ENCODE assay signal across 8 cellular contexts in the genomic region with DNA sequence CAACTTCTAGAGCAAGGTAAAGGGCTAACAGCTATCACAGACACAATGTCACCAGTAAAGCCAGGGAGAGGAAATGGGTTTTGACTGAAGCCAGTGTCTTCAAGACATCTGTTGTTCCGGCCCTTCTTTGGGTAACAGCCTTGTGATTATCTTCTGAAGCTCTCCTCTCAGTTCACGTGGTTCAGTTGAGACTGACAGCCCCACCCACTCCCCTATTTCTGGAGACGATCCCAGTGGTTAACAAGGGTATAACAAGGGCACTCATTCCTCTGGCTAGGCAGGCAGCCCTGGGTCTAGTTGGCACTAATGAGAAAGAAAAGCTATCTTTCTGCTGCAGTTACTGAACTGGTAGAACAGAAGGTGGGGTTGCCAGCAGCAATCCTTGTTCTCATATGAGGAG. TPM values are rescaled to one million over a fixed set of nuclear protein-coding genes. Genes with fewer than 3 reads are reported as not detected.
DNase-seq lines count a peak whose midpoint lies in the region; ATAC-seq, FAIRE-seq and TF ChIP-seq lines count a peak whose summit lies in the region.

No MANE protein-coding gene starts in this region.

- H3K27ac ChIP-seq in GM23338 (ENCODE audit: low read depth) (no peak overlapping the region), VCaP (peak overlapping the region; percentile 21; the same call in 1 of the 2 replicates), mammary epithelial cell (ENCODE audit: insufficient read depth, low read depth, low read length) (no peak overlapping the region)

- no peak overlapping the region for H3K9ac ChIP-seq in mammary epithelial cell (ENCODE audit: insufficient read depth, low read length)

- no peaks in the 10 kb centered on the region for H3K27me3 Mint-ChIP-seq in GM23338 (ENCODE audit: insufficient read depth, low read depth, poor library complexity)

- intact Hi-C loops in mammary epithelial cell (cut with micrococcal nuclease) (no loop called here), left colon (cut with DNase I, micrococcal nuclease) (no loop called here)

- CTCF ChIA-PET in mammary epithelial cell (lab: Charles Lee; ENCODE audit: low non-redundant PET) = interaction anchor here (0.6 kb wide), 1 partner anchor 49 kb away, joined by 3 read pairs; no protein-coding TSS in a partner anchor

- BruUV-seq in mammary epithelial cell (replicated peaks; lab: Mats Ljungman, UMichigan) = no TSS peak

- dilution Hi-C loops in mammary epithelial cell (cut with HindIII; ENCODE audit: low sequenced_read_pairs) = no loop called here

- H3K9me3 ChIP-seq in mammary epithelial cell (replicated peaks; ENCODE audit: insufficient read depth, low read length) = no peaks in the 10 kb centered on the region

- no peak for FAIRE-seq in RCC 7860 (lab: Jason Lieb, UNC)

- H3K36me3 ChIP-seq in GM23338 (ENCODE audit: insufficient read depth) = peaks cover 6% of the 10 kb centered on the region; the same call in 1 of the 2 replicates
- no peaks in the 10 kb centered on the region for H3K36me3 ChIP-seq in mammary epithelial cell (ENCODE audit: insufficient read depth, low read length)

- H3K27me3 ChIP-seq in GM23338 (ENCODE audit: insufficient read depth) (no peaks in the 10 kb centered on the region), mammary epithelial cell (ENCODE audit: insufficient read depth, low read length) (no peaks in the 10 kb centered on the region)

- peaks cover 6% of the 10 kb centered on the region for H3K9me3 Mint-ChIP-seq in GM23338

- H3K4me2 ChIP-seq in GM23338 (no peak overlapping the region), mammary epithelial cell (ENCODE audit: insufficient read depth, low read depth, low read length) (no peak overlapping the region)

- no peaks in the 10 kb centered on the region for H3F3A ChIP-seq in GM23338 (replicated peaks; ENCODE audit: low read depth)

- TF ChIP-seq CTCF in GM12874 (IDR thresholded peaks at IDR 0.05; ENCODE audit: insufficient read depth, low read depth, low read length) = peak; percentile 45
- peak in 1 of 2 experiments; percentile 46; a peak in 3 of 4 replicates for TF ChIP-seq CTCF in GM23338 (conservative IDR thresholded peaks at IDR 0.05; ENCODE audit: low read depth in 2 of 2)
- TF ChIP-seq CTCF in VCaP (conservative IDR thresholded peaks at IDR 0.05) = no peak; the same call in 1 of the 2 replicates
- TF ChIP-seq CTCF in mammary epithelial cell (conservative IDR thresholded peaks at IDR 0.05 in 1 of 2, IDR thresholded peaks at IDR 0.05 in 1 of 2; ENCODE audit: extremely low read depth in 1 of 2, insufficient read depth in 1 of 2, low read depth in 1 of 2, low read length in 2 of 2) = peak; percentile 31 to 36

- no peaks in the 10 kb centered on the region for H3K9me2 ChIP-seq in GM23338 (ENCODE audit: insufficient read depth)

- H2AFZ ChIP-seq in GM23338 (no peak overlapping the region), mammary epithelial cell (ENCODE audit: low read depth, low read length) (peak overlapping the region; percentile 36)

- peak overlapping the region; percentile 86 for H3K27ac Mint-ChIP-seq in GM23338

- no peak overlapping the region for H3K4me3 ChIP-seq in GM23338
- H3K4me3 ChIP-seq in mammary epithelial cell (replicated peaks in 1 of 3; ENCODE audit: insufficient read depth in 1 of 3, low read depth in 2 of 3, low read length in 3 of 3) = no peak overlapping the region

- no peak overlapping the region; the same call in 2 of the 3 replicates for H3K4me3 Mint-ChIP-seq in GM23338

- DNase-seq in GM23338 (ENCODE audit: low spot score) (peak; percentile 87), Kasumi-1 (lab: John Stamatoyannopoulos, UW) (peak; percentile 99), mammary epithelial cell (no peak), left colon (peak; percentile 34 to 62), RCC 7860 (ENCODE audit: low spot score) (no peak)
- peak; percentile 39 for DNase-seq in stimulated activated CD8-positive, alpha-beta memory T cell treated with anti-CD3 and anti-CD28 coated beads, Interleukin-12 subunit alpha, Interleukin-12 subunit beta, amount 100 ng/mL, for 1 hour (ENCODE audit: low read depth)

- peak; percentile 85 for ATAC-seq in GM23338
- peak; percentile 83 for ATAC-seq in left colon

- H3K4me1 ChIP-seq in GM23338 (ENCODE audit: insufficient read depth) = peaks cover 57% of the 10 kb centered on the region
- H3K4me1 ChIP-seq in mammary epithelial cell (ENCODE audit: insufficient read depth, low read length) = peaks cover 4% of the 10 kb centered on the region

- no peaks in the 10 kb centered on the region for H4K20me1 ChIP-seq in GM23338 (replicated peaks; ENCODE audit: insufficient read depth)
- no peaks in the 10 kb centered on the region for H4K20me1 ChIP-seq in mammary epithelial cell (ENCODE audit: insufficient read depth, low read length)

- H3K79me2 ChIP-seq in GM23338 (replicated peaks; ENCODE audit: insufficient read depth) (peaks cover 92% of the 10 kb centered on the region), mammary epithelial cell (ENCODE audit: insufficient read depth, low read length) (peaks cover 77% of the 10 kb centered on the region)

- H3K4me1 Mint-ChIP-seq in GM23338 = peaks cover 48% of the 10 kb centered on the region

- WGBS in mammary epithelial cell (ENCODE audit: low coverage, missing lambda C conversion rate) = 19% methylated on average over 3 of the region's 3 CpGs

- in situ Hi-C loops in mammary epithelial cell (cut with MboI; ENCODE audit: low sequenced_read_pairs in 2 of 2) = no loop called here

- peaks cover 12% of the 10 kb centered on the region for H3K36me3 Mint-ChIP-seq in GM23338 (ENCODE audit: low read depth)

TF ChIP-seq in GM23338, 12 proteins besides CTCF, POLR2A, EP300 and RAD21 (continues in another document):
- TF ChIP-seq CREB1 (CRISPR knock-in tag; IDR thresholded peaks at IDR 0.05; ENCODE audit: low read depth) (no peak), POLR2AphosphoS5 (IDR thresholded peaks at IDR 0.05; ENCODE audit: low read depth) (no peak)
- TF ChIP-seq, protein P1, sequence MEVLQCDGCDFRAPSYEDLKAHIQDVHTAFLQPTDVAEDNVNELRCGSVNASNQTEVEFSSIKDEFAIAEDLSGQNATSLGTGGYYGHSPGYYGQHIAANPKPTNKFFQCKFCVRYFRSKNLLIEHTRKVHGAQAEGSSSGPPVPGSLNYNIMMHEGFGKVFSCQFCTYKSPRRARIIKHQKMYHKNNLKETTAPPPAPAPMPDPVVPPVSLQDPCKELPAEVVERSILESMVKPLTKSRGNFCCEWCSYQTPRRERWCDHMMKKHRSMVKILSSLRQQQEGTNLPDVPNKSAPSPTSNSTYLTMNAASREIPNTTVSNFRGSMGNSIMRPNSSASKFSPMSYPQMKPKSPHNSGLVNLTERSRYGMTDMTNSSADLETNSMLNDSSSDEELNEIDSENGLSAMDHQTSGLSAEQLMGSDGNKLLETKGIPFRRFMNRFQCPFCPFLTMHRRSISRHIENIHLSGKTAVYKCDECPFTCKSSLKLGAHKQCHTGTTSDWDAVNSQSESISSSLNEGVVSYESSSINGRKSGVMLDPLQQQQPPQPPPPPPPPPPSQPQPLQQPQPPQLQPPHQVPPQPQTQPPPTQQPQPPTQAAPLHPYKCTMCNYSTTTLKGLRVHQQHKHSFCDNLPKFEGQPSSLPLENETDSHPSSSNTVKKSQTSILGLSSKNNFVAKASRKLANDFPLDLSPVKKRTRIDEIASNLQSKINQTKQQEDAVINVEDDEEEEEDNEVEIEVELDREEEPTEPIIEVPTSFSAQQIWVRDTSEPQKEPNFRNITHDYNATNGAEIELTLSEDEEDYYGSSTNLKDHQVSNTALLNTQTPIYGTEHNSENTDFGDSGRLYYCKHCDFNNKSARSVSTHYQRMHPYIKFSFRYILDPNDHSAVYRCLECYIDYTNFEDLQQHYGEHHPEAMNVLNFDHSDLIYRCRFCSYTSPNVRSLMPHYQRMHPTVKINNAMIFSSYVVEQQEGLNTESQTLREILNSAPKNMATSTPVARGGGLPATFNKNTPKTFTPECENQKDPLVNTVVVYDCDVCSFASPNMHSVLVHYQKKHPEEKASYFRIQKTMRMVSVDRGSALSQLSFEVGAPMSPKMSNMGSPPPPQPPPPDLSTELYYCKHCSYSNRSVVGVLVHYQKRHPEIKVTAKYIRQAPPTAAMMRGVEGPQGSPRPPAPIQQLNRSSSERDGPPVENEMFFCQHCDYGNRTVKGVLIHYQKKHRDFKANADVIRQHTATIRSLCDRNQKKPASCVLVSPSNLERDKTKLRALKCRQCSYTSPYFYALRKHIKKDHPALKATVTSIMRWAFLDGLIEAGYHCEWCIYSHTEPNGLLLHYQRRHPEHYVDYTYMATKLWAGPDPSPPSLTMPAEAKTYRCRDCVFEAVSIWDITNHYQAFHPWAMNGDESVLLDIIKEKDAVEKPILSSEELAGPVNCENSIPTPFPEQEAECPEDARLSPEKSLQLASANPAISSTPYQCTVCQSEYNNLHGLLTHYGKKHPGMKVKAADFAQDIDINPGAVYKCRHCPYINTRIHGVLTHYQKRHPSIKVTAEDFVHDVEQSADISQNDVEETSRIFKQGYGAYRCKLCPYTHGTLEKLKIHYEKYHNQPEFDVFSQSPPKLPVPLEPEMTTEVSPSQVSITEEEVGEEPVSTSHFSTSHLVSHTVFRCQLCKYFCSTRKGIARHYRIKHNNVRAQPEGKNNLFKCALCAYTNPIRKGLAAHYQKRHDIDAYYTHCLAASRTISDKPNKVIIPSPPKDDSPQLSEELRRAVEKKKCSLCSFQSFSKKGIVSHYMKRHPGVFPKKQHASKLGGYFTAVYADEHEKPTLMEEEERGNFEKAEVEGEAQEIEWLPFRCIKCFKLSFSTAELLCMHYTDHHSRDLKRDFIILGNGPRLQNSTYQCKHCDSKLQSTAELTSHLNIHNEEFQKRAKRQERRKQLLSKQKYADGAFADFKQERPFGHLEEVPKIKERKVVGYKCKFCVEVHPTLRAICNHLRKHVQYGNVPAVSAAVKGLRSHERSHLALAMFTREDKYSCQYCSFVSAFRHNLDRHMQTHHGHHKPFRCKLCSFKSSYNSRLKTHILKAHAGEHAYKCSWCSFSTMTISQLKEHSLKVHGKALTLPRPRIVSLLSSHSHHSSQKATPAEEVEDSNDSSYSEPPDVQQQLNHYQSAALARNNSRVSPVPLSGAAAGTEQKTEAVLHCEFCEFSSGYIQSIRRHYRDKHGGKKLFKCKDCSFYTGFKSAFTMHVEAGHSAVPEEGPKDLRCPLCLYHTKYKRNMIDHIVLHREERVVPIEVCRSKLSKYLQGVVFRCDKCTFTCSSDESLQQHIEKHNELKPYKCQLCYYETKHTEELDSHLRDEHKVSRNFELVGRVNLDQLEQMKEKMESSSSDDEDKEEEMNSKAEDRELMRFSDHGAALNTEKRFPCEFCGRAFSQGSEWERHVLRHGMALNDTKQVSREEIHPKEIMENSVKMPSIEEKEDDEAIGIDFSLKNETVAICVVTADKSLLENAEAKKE (CRISPR knock-in tag; IDR thresholded peaks at IDR 0.05) = no peak

RNA-seq across cellular contexts. Expression of a gene that starts 6.9 kb away (rescaled TPM):
- total RNA-seq in GM23338 (2014; rRNA removed; shearing (Covaris generic)) = 54.1 and 58.3 TPM in 2 replicates
- 21.6 and 23.6 TPM in 2 replicates for polyA plus RNA-seq in GM23338 (2016; fragmentation: Nextera tagmentation; extraction: Ambion mirVana)
- total RNA-seq in mammary epithelial cell = 10 to 100 TPM; 36.1 to 52.2 TPM
- polyA plus RNA-seq in mammary epithelial cell = 20.4 TPM
- 70.1 TPM for polyA minus RNA-seq in mammary epithelial cell
- total RNA-seq in left colon = 10 to 100 TPM; 90.2 to 95.1 TPM

RNA-seq across cellular contexts. Expression of a gene that starts 53.5 kb away (rescaled TPM):
- total RNA-seq in GM23338 (2014; rRNA removed; shearing (Covaris generic)) = 5.4 and 5.7 TPM in 2 replicates
- polyA plus RNA-seq in GM23338 (2016; fragmentation: Nextera tagmentation; extraction: Ambion mirVana) (8.5 and 8.6 TPM in 2 replicates), mammary epithelial cell (11.2 TPM)
- total RNA-seq in mammary epithelial cell (10 to 100 TPM; 24.1 to 35.2 TPM), left colon (1 to 10 TPM; 5.3 to 6.4 TPM)
- polyA minus RNA-seq in mammary epithelial cell = 10.1 TPM

Comparison
In these comparisons a context has a peak if more than half of its experiments do, and no peak if none do; other contexts are left out.
1. DNase-seq: peak in GM23338 (single experiment), Kasumi-1 (2 of 2), left colon (2 of 2) and stimulated activated CD8-positive, alpha-beta memory T cell treated with anti-CD3 and anti-CD28 coated beads, Interleukin-12 subunit alpha, Interleukin-12 subunit beta, amount 100 ng/mL, for 1 hour (single experiment); none in mammary epithelial cell (single experiment) and RCC 7860 (single experiment).